2 cellular contexts compared by ENCODE assay signal in genomic region chr4:121665371-121665770, GRCh38.
A peak's percentile ranks its signal among the peaks of the same experiment; 100 is the strongest.
TF ChIP-seq lines count a peak whose summit lies in the region.

No MANE protein-coding gene starts in this region.

TF ChIP-seq in HepG2, 621 proteins besides CTCF, POLR2A, EP300 and RAD21:
- no peak for TF ChIP-seq POLR2G (IDR thresholded peaks at IDR 0.05; ENCODE audit: low read depth, low read length)
- TF ChIP-seq PCBP2 (optimal IDR thresholded peaks at IDR 0.05; ENCODE audit: low read depth, low read length, poor library complexity, severe bottlenecking) = peak; percentile 29
- TF ChIP-seq HNRNPK (IDR thresholded peaks at IDR 0.05; ENCODE audit: low read depth, low read length, poor library complexity, severe bottlenecking) = peak; percentile 91

TF ChIP-seq in K562, 482 proteins besides CTCF, POLR2A, EP300 and RAD21:
- TF ChIP-seq KAT8 (IDR thresholded peaks at IDR 0.05; ENCODE audit: low read depth) (no peak), TCF3 (CRISPR knock-in tag; IDR thresholded peaks at IDR 0.05) (no peak), ZFP91 (CRISPR knock-in tag; IDR thresholded peaks at IDR 0.05) (no peak), PCBP2 (IDR thresholded peaks at IDR 0.05; ENCODE audit: low read depth, low read length, poor library complexity, severe bottlenecking) (peak; percentile 18), TBP (optimal IDR thresholded peaks at IDR 0.05; ENCODE audit: low read depth, low read length) (no peak), NFYB (IDR thresholded peaks at IDR 0.05; ENCODE audit: extremely low read depth, insufficient read length) (no peak)
